ENCODE assay signal across 19 cellular contexts in the genomic region with DNA sequence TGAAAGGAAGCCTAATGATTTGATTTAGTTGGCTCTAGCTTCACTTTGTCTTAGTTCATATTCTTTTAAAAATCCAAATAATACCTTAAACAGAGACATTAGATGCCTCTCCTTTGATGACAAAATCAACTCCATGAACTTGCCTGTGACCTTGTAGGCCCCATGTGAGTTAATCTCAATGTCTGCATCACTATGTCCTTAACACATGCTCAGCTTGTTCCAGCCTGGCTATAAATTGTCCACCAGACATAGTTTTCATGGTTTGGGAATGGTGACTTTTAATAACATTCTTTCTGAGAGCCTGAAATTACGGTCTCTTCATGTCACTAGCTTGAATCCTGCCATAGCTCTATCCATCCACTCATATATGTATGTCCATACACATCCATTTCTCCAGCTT.
A peak's percentile ranks its signal among the peaks of the same experiment; 100 is the strongest.
DNase-seq lines count a peak whose midpoint lies in the region; ATAC-seq, FAIRE-seq and TF ChIP-seq lines count a peak whose summit lies in the region.
"Had no signal": no experiment of that assay in that cellular context is flagged by ENCODE, and none has a peak within 500 bp of the region (broad histone marks: within the 10 kb centered on the region; RNA-seq: fewer than 3 reads in every experiment).

No MANE protein-coding gene starts in this region.

- peak overlapping the region; percentile 65 for H3K27ac ChIP-seq in ACC112 (ENCODE audit: low read depth, low read length)
- H3K27ac ChIP-seq in endothelial cell of umbilical vein (ENCODE audit: insufficient read depth, low read depth, low read length): peak overlapping the region; percentile 55
- H3K27ac ChIP-seq in gastrocnemius medialis: peak overlapping the region in 3 of 4 donors; percentile 1 to 35 (median 9)
- H3K27ac ChIP-seq: SJSA1 had no signal

- H3K79me2 ChIP-seq in ACC112 (ENCODE audit: control insufficient read depth, insufficient read depth, low read length, unreplicated experiment) (no peaks in the 10 kb centered on the region), endothelial cell of umbilical vein (ENCODE audit: control insufficient read depth, insufficient read depth, low read length) (no peaks in the 10 kb centered on the region)

- DNase-seq in HTR-8/SVneo (ENCODE audit: insufficient read length, low spot score) (no peak), endothelial cell of umbilical vein (ENCODE audit: low read depth, low spot score) (no peak), gastrocnemius medialis (no peak)
- DNase-seq: DMS53, GF-D8, Karpas-422, MV-4-11, NCI-H1105 treated with DMSO at 0.1 percent for 48 hours, NCI-H2029 treated with DMSO at 0.1 percent for 48 hours, NCI-H2171, NCI-H524 treated with DMSO at 0.1 percent for 48 hours, NCI-H82 had no signal

- no peak for TF ChIP-seq CTCF in endothelial cell of umbilical vein (IDR thresholded peaks at IDR 0.05; ENCODE audit: extremely low read depth in 1 of 2, insufficient read depth in 1 of 2, low read depth in 1 of 2, low read length in 2 of 2)
- no peak for TF ChIP-seq CTCF in gastrocnemius medialis (IDR thresholded peaks at IDR 0.05 in 4 of 5, conservative IDR thresholded peaks at IDR 0.05 in 1 of 5)

- peak overlapping the region; percentile 5 for H3K9ac ChIP-seq in endothelial cell of umbilical vein (replicated peaks; ENCODE audit: extremely low read depth, insufficient read depth, low read length)

- no peak for TF ChIP-seq POLR2A in endothelial cell of umbilical vein (IDR thresholded peaks at IDR 0.05; ENCODE audit: low read depth, low read length)
- no peak for TF ChIP-seq POLR2A in gastrocnemius medialis (IDR thresholded peaks at IDR 0.05)

- CTCF ChIA-PET in endothelial cell of umbilical vein (lab: Charles Lee): interaction anchor here (0.8 to 1.6 kb wide), 10 partner anchors 9 to 677 kb away, joined by 3 to 8 read pairs (median 4); no protein-coding TSS in a partner anchor

- dilution Hi-C loops in endothelial cell of umbilical vein (cut with MboI; ENCODE audit: extremely low pct_ligation_motif_present, low sequenced_read_pairs): no loop called here

- no peaks in the 10 kb centered on the region for H3K9me1 ChIP-seq in endothelial cell of umbilical vein (replicated peaks; ENCODE audit: control insufficient read depth, extremely low read depth, insufficient read depth, low read length)

- H3K36me3 ChIP-seq in ACC112 (ENCODE audit: insufficient read depth, low read length): no peaks in the 10 kb centered on the region
- H3K36me3 ChIP-seq in endothelial cell of umbilical vein (ENCODE audit: control insufficient read depth in 2 of 2, extremely low read depth in 1 of 2, insufficient read depth in 2 of 2, low read length in 2 of 2): no peaks in the 10 kb centered on the region
- no peaks in the 10 kb centered on the region for H3K36me3 ChIP-seq in gastrocnemius medialis
- H3K36me3 ChIP-seq: SJSA1 had no signal

- POLR2A ChIA-PET in endothelial cell of umbilical vein (lab: Charles Lee): no interaction called here

- BruUV-seq in endothelial cell of umbilical vein (replicated peaks; lab: Mats Ljungman, UMichigan): TSS peak; percentile 97

- H3K27me3 ChIP-seq in ACC112 (ENCODE audit: insufficient read depth, low read length) (no peaks in the 10 kb centered on the region), endothelial cell of umbilical vein (ENCODE audit: control insufficient read depth in 2 of 2, insufficient read depth in 2 of 2, low read length in 2 of 2) (no peaks in the 10 kb centered on the region), gastrocnemius medialis (no peaks in the 10 kb centered on the region)
- H3K27me3 ChIP-seq: SJSA1 had no signal

- peak overlapping the region; percentile 27 for H3K4me2 ChIP-seq in endothelial cell of umbilical vein (ENCODE audit: insufficient read depth, low read length)

- H2AFZ ChIP-seq in ACC112 (ENCODE audit: low read length, unreplicated experiment) (no peak overlapping the region), endothelial cell of umbilical vein (ENCODE audit: low read depth, low read length) (no peak overlapping the region)

- H3K9me3 ChIP-seq in endothelial cell of umbilical vein (replicated peaks; ENCODE audit: control insufficient read depth, insufficient read depth, low read length) (no peaks in the 10 kb centered on the region), gastrocnemius medialis (no peaks in the 10 kb centered on the region)
- H3K9me3 ChIP-seq: SJSA1 had no signal

- no peak for ATAC-seq in gastrocnemius medialis
- ATAC-seq in GM18858 (IDR thresholded peaks at IDR 0.05; ENCODE audit: unreplicated experiment): no peak
- no peak for ATAC-seq in HG03432 (IDR thresholded peaks at IDR 0.05; ENCODE audit: unreplicated experiment)
- ATAC-seq in HG02588 (IDR thresholded peaks at IDR 0.05; ENCODE audit: unreplicated experiment): no peak

- in situ Hi-C loops in gastrocnemius medialis (cut with MboI; ENCODE audit: low sequenced_read_pairs in 4 of 4): no loop called here

- no peaks in the 10 kb centered on the region for H4K20me1 ChIP-seq in endothelial cell of umbilical vein (replicated peaks; ENCODE audit: control insufficient read depth, extremely low read depth, insufficient read depth, low read length)

- H3K4me3 ChIP-seq in ACC112 (ENCODE audit: low read depth, low read length) (no peak overlapping the region), endothelial cell of umbilical vein (replicated peaks in 1 of 3; ENCODE audit: insufficient read depth in 1 of 3, low read depth in 1 of 3, low read length in 3 of 3) (no peak overlapping the region), gastrocnemius medialis (no peak overlapping the region)
- H3K4me3 ChIP-seq: SJSA1 had no signal

- FAIRE-seq in HTR-8/SVneo (lab: Jason Lieb, UNC) (peak; percentile 44), endothelial cell of umbilical vein (lab: Jason Lieb, UNC) (no peak)
- FAIRE-seq: A204.1, H54 had no signal

- intact Hi-C loops in endothelial cell of umbilical vein (cut with micrococcal nuclease) (loop anchor here (1.0 to 10.0 kb wide), 5 partner anchors 33 to 655 kb away; a partner anchor contains a TSS), gastrocnemius medialis (cut with DNase I; ENCODE audit: low total_unique reads) (no loop called here)

- H3K4me1 ChIP-seq in ACC112 (ENCODE audit: control insufficient read depth, insufficient read depth, low read length, unreplicated experiment): peaks cover 8% of the 10 kb centered on the region
- peaks cover 27% of the 10 kb centered on the region for H3K4me1 ChIP-seq in endothelial cell of umbilical vein (ENCODE audit: control insufficient read depth, extremely low read depth, insufficient read depth, low read length)
- H3K4me1 ChIP-seq in gastrocnemius medialis: no peaks in the 10 kb centered on the region
- H3K4me1 ChIP-seq: SJSA1 had no signal

TF ChIP-seq in endothelial cell of umbilical vein, 7 proteins besides CTCF, POLR2A, EP300 and RAD21:
- TF ChIP-seq EZH2 (IDR thresholded peaks at IDR 0.05; ENCODE audit: borderline replicate concordance, low read depth, low read length, severe bottlenecking) (no peak), JUN (IDR thresholded peaks at IDR 0.05; ENCODE audit: borderline replicate concordance, insufficient read depth, insufficient read length, low read depth) (no peak), FOS (IDR thresholded peaks at IDR 0.05; ENCODE audit: borderline replicate concordance, insufficient read depth, low read length) (no peak)

Comparison
In these comparisons a context has a peak if more than half of its experiments do, and no peak if none do; other contexts are left out.
1. H3K27ac ChIP-seq: peak in every context shown above with its lines; median percentile 65 in ACC112; 55 in endothelial cell of umbilical vein; 9 in gastrocnemius medialis.